ENCODE assay signal across 1 cellular context in genomic region chr6:24710519-24711303, GRCh38.
TF ChIP-seq lines count a peak whose summit lies in the region.

No MANE protein-coding gene starts in this region.

TF ChIP-seq in HepG2, 621 proteins besides CTCF, POLR2A, EP300 and RAD21:
- no peak for TF ChIP-seq ZNF260 (CRISPR knock-in tag; IDR thresholded peaks at IDR 0.05; ENCODE audit: borderline replicate concordance, low read depth)
- TF ChIP-seq ZFP37 (CRISPR knock-in tag; IDR thresholded peaks at IDR 0.05; ENCODE audit: borderline replicate concordance), result no peak
- no peak for TF ChIP-seq ZNF691 (CRISPR knock-in tag; IDR thresholded peaks at IDR 0.05; ENCODE audit: borderline replicate concordance, low read depth)
- TF ChIP-seq ZNF761 (CRISPR knock-in tag; conservative IDR thresholded peaks at IDR 0.05), result no peak
- peak; percentile 67 for TF ChIP-seq MAFF (IDR thresholded peaks at IDR 0.05; ENCODE audit: low read depth, low read length)
- TF ChIP-seq ARNT (IDR thresholded peaks at IDR 0.05), result no peak
- TF ChIP-seq RFX3 (CRISPR knock-in tag; IDR thresholded peaks at IDR 0.05), result no peak
- TF ChIP-seq PTBP1 (IDR thresholded peaks at IDR 0.05; ENCODE audit: low read depth, low read length, poor library complexity, severe bottlenecking), result no peak
- TF ChIP-seq BATF2 (CRISPR knock-in tag; IDR thresholded peaks at IDR 0.05), result no peak
- TF ChIP-seq, protein P1, sequence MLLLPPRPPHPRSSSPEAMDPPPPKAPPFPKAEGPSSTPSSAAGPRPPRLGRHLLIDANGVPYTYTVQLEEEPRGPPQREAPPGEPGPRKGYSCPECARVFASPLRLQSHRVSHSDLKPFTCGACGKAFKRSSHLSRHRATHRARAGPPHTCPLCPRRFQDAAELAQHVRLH (CRISPR knock-in tag; IDR thresholded peaks at IDR 0.05; ENCODE audit: borderline replicate concordance, low read depth), result no peak
- no peak for TF ChIP-seq ZFP1 (CRISPR knock-in tag; IDR thresholded peaks at IDR 0.05)
- TF ChIP-seq, protein P2, sequence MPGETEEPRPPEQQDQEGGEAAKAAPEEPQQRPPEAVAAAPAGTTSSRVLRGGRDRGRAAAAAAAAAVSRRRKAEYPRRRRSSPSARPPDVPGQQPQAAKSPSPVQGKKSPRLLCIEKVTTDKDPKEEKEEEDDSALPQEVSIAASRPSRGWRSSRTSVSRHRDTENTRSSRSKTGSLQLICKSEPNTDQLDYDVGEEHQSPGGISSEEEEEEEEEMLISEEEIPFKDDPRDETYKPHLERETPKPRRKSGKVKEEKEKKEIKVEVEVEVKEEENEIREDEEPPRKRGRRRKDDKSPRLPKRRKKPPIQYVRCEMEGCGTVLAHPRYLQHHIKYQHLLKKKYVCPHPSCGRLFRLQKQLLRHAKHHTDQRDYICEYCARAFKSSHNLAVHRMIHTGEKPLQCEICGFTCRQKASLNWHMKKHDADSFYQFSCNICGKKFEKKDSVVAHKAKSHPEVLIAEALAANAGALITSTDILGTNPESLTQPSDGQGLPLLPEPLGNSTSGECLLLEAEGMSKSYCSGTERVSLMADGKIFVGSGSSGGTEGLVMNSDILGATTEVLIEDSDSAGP (CRISPR knock-in tag; IDR thresholded peaks at IDR 0.05; ENCODE audit: borderline replicate concordance), result no peak
- TF ChIP-seq, protein P3, sequence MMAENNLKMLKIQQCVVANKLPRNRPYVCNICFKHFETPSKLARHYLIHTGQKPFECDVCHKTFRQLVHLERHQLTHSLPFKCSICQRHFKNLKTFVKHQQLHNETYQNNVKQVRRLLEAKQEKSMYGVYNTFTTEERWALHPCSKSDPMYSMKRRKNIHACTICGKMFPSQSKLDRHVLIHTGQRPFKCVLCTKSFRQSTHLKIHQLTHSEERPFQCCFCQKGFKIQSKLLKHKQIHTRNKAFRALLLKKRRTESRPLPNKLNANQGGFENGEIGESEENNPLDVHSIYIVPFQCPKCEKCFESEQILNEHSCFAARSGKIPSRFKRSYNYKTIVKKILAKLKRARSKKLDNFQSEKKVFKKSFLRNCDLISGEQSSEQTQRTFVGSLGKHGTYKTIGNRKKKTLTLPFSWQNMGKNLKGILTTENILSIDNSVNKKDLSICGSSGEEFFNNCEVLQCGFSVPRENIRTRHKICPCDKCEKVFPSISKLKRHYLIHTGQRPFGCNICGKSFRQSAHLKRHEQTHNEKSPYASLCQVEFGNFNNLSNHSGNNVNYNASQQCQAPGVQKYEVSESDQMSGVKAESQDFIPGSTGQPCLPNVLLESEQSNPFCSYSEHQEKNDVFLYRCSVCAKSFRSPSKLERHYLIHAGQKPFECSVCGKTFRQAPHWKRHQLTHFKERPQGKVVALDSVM (CRISPR knock-in tag; IDR thresholded peaks at IDR 0.05), result 0 out of 2 replicates have a peak, but pooled peaks have one; percentile 46
- TF ChIP-seq ZGPAT (CRISPR knock-in tag; IDR thresholded peaks at IDR 0.05), result no peak
- TF ChIP-seq AKNA (CRISPR knock-in tag; IDR thresholded peaks at IDR 0.05; ENCODE audit: borderline replicate concordance), result no peak
- TF ChIP-seq SP140L (CRISPR knock-in tag; IDR thresholded peaks at IDR 0.05; ENCODE audit: borderline replicate concordance), result no peak
- TF ChIP-seq MAFK (conservative IDR thresholded peaks at IDR 0.05 in 1 of 2, IDR thresholded peaks at IDR 0.05 in 1 of 2; ENCODE audit: low read length in 2 of 2), result peak; percentile 65 to 83
- no peak for TF ChIP-seq SAFB2 (CRISPR knock-in tag; IDR thresholded peaks at IDR 0.05; ENCODE audit: borderline replicate concordance, low read depth)
- TF ChIP-seq ZNF547 (CRISPR knock-in tag; IDR thresholded peaks at IDR 0.05), result no peak
- no peak for TF ChIP-seq FUBP1 (CRISPR knock-in tag; IDR thresholded peaks at IDR 0.05; ENCODE audit: borderline replicate concordance)
- no peak for TF ChIP-seq MAZ (IDR thresholded peaks at IDR 0.05; ENCODE audit: borderline replicate concordance, low read depth, low read length)
- no peak for TF ChIP-seq MAZ (CRISPR knock-in tag; IDR thresholded peaks at IDR 0.05; ENCODE audit: low read depth)
- no peak for TF ChIP-seq NR2F2 (IDR thresholded peaks at IDR 0.05; ENCODE audit: borderline replicate concordance, low read depth)
- no peak for TF ChIP-seq SIX4 (CRISPR knock-in tag; IDR thresholded peaks at IDR 0.05)
